ENCODE assay signal across 27 cellular contexts in the genomic region with DNA sequence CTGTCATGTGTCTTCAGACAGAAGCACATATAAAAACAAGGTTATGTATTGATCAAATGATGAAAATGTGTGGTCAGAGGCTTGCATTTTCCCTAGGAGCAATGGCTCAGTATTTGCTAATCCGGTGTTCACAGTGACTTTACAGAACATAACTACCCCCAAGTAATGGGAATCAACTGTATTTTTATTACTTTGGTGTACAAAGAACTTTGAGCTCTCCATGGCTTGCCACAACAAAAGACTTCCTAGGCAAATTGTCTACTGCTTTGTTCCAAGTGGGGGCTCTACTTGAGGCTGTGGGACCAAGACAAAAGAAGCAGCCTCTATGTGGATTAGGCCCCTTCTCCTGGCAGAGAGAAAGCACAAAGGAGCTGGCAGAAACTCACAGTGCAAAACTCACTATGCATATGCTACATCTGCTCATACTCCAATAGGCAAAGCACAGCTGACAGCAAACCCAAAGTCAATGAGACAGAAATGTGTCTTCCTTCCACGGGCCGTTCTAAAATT. TPM values are rescaled to one million over a fixed set of nuclear protein-coding genes. Genes with fewer than 3 reads are reported as not detected.
"Had no signal": no experiment of that assay in that cellular context is flagged by ENCODE, and none has a peak within 500 bp of the region (broad histone marks: within the 10 kb centered on the region; RNA-seq: fewer than 3 reads in every experiment).

No MANE protein-coding gene starts in this region.

- H3K36me3 Mint-ChIP-seq: activated naive CD4-positive, alpha-beta T cell treated with anti-CD3 and anti-CD28 coated beads, Interleukin-2, amount 50 U/mL, for 24 hours; mesothelial cell of epicardium; naive thymus-derived CD8-positive, alpha-beta T cell had no signal

- DNase-seq: activated CD4-positive, alpha-beta memory T cell treated with anti-CD3 and anti-CD28 coated beads, Interleukin-2, amount 10 ng/mL, durations not matched to agents 7 days and 5 days; activated CD4-positive, alpha-beta T cell treated with anti-CD3 and anti-CD28 coated beads for 48 hours; activated effector memory CD4-positive, alpha-beta T cell treated with anti-CD3 and anti-CD28 coated beads, Interleukin-2, amount 50 U/mL, for 16 hours; anterior cingulate cortex; brain microvascular endothelial cell; caudate nucleus; effector CD4-positive, alpha-beta T cell; erythroblast; foreskin fibroblast; heart right ventricle; left ventricle myocardium inferior; naive thymus-derived CD8-positive, alpha-beta T cell; pancreas; psoas muscle; right cardiac atrium; stimulated activated CD4-positive, alpha-beta T cell treated with anti-CD3 and anti-CD28 coated beads, Interleukin-12 subunit alpha, Interleukin-12 subunit beta, amount 100 ng/mL, for 4 hours; substantia nigra; T1000; thyroid gland; upper lobe of right lung had no signal

- H3K4me3 ChIP-seq: heart right ventricle, left ventricle myocardium inferior, pancreas, psoas muscle, thyroid gland, upper lobe of right lung had no signal

- H3K4me1 ChIP-seq: heart right ventricle, left ventricle myocardium inferior, pancreas, psoas muscle, upper lobe of right lung had no signal

- H3K9me3 Mint-ChIP-seq: activated CD4-positive, alpha-beta memory T cell treated with anti-CD3 and anti-CD28 coated beads, Interleukin-2, amount 10 ng/mL, durations not matched to agents 7 days and 5 days; activated naive CD4-positive, alpha-beta T cell treated with anti-CD3 and anti-CD28 coated beads, Interleukin-2, amount 50 U/mL, for 24 hours; dendritic cell treated with granulocyte-macrophage colony-stimulating factor and Interleukin-4, amounts not matched to agents 40 ng/mL and 50 ng/mL, for 4 days; naive thymus-derived CD8-positive, alpha-beta T cell; stimulated activated naive CD8-positive, alpha-beta T cell treated with anti-CD3 and anti-CD28 coated beads, Interleukin-15, Interleukin-2, amounts not matched to agents 100 ng/mL and 50 ng/mL, for 24 hours; T-helper 1 cell treated with Interleukin-12 subunit alpha and Interleukin-12 subunit beta and Interleukin-4 antibody, amounts not matched to agents 30 μg/mL and 1 μg/mL, for 36 hours had no signal

- ATAC-seq: heart right ventricle; naive thymus-derived CD8-positive, alpha-beta T cell; pancreas; psoas muscle had no signal

- H3K36me3 ChIP-seq: brain microvascular endothelial cell, heart right ventricle, left ventricle myocardium inferior, pancreas, thyroid gland, upper lobe of right lung had no signal

- H3K27me3 ChIP-seq: brain microvascular endothelial cell, pancreas, thyroid gland had no signal

- H3K27ac ChIP-seq: brain microvascular endothelial cell, heart right ventricle, left ventricle myocardium inferior, pancreas, psoas muscle, upper lobe of right lung had no signal

- H3K4me3 Mint-ChIP-seq: activated CD4-positive, alpha-beta memory T cell treated with anti-CD3 and anti-CD28 coated beads, Interleukin-2, amount 10 ng/mL, durations not matched to agents 7 days and 5 days; activated naive CD4-positive, alpha-beta T cell treated with anti-CD3 and anti-CD28 coated beads, Interleukin-2, amount 50 U/mL, for 24 hours; dendritic cell treated with granulocyte-macrophage colony-stimulating factor and Interleukin-4, amounts not matched to agents 40 ng/mL and 50 ng/mL, for 4 days; mesothelial cell of epicardium; naive thymus-derived CD8-positive, alpha-beta T cell; stimulated activated naive CD8-positive, alpha-beta T cell treated with anti-CD3 and anti-CD28 coated beads, Interleukin-15, Interleukin-2, amounts not matched to agents 100 ng/mL and 50 ng/mL, for 24 hours; T-helper 1 cell treated with Interleukin-12 subunit alpha and Interleukin-12 subunit beta and Interleukin-4 antibody, amounts not matched to agents 30 μg/mL and 1 μg/mL, for 36 hours had no signal

- H3K27ac Mint-ChIP-seq: activated CD4-positive, alpha-beta memory T cell treated with anti-CD3 and anti-CD28 coated beads, Interleukin-2, amount 10 ng/mL, durations not matched to agents 7 days and 5 days; activated naive CD4-positive, alpha-beta T cell treated with anti-CD3 and anti-CD28 coated beads, Interleukin-2, amount 50 U/mL, for 24 hours; dendritic cell treated with granulocyte-macrophage colony-stimulating factor and Interleukin-4, amounts not matched to agents 40 ng/mL and 50 ng/mL, for 4 days; mesothelial cell of epicardium; naive thymus-derived CD8-positive, alpha-beta T cell; stimulated activated naive CD8-positive, alpha-beta T cell treated with anti-CD3 and anti-CD28 coated beads, Interleukin-15, Interleukin-2, amounts not matched to agents 100 ng/mL and 50 ng/mL, for 24 hours; T-helper 1 cell treated with Interleukin-12 subunit alpha and Interleukin-12 subunit beta and Interleukin-4 antibody, amounts not matched to agents 30 μg/mL and 1 μg/mL, for 36 hours had no signal

- H3K4me1 Mint-ChIP-seq: activated CD4-positive, alpha-beta memory T cell treated with anti-CD3 and anti-CD28 coated beads, Interleukin-2, amount 10 ng/mL, durations not matched to agents 7 days and 5 days; activated naive CD4-positive, alpha-beta T cell treated with anti-CD3 and anti-CD28 coated beads, Interleukin-2, amount 50 U/mL, for 24 hours; naive thymus-derived CD8-positive, alpha-beta T cell had no signal

- H3K9me3 ChIP-seq: heart right ventricle, left ventricle myocardium inferior, pancreas, psoas muscle, thyroid gland, upper lobe of right lung had no signal

RNA-seq across cellular contexts. Expression of a gene that starts 0.9 kb away (rescaled TPM):
- total RNA-seq: activated CD4-positive, alpha-beta memory T cell treated with anti-CD3 and anti-CD28 coated beads, Interleukin-2, amount 10 ng/mL, durations not matched to agents 7 days and 5 days; fibroblast of lung; heart right ventricle; left ventricle myocardium inferior; lung microvascular endothelial cell; mesothelial cell of epicardium; naive thymus-derived CD8-positive, alpha-beta T cell; pancreas; psoas muscle; right cardiac atrium; upper lobe of right lung had no signal
- polyA plus RNA-seq: fibroblast of lung; heart right ventricle; naive thymus-derived CD8-positive, alpha-beta T cell; pancreas; psoas muscle; right cardiac atrium had no signal

RNA-seq across cellular contexts. Expression of a gene that starts 31.0 kb away (rescaled TPM):
- total RNA-seq: activated CD4-positive, alpha-beta memory T cell treated with anti-CD3 and anti-CD28 coated beads, Interleukin-2, amount 10 ng/mL, durations not matched to agents 7 days and 5 days; fibroblast of lung; heart right ventricle; left ventricle myocardium inferior; lung microvascular endothelial cell; mesothelial cell of epicardium; naive thymus-derived CD8-positive, alpha-beta T cell; pancreas; psoas muscle; upper lobe of right lung had no signal
- polyA plus RNA-seq: fibroblast of lung; heart right ventricle; naive thymus-derived CD8-positive, alpha-beta T cell; pancreas; psoas muscle; right cardiac atrium had no signal

RNA-seq across cellular contexts. Expression of a gene that starts 38.9 kb away (rescaled TPM):
- total RNA-seq: activated CD4-positive, alpha-beta memory T cell treated with anti-CD3 and anti-CD28 coated beads, Interleukin-2, amount 10 ng/mL, durations not matched to agents 7 days and 5 days; fibroblast of lung; heart right ventricle; left ventricle myocardium inferior; lung microvascular endothelial cell; mesothelial cell of epicardium; naive thymus-derived CD8-positive, alpha-beta T cell; pancreas; psoas muscle; right cardiac atrium; thyroid gland; upper lobe of right lung had no signal
- polyA plus RNA-seq: fibroblast of lung; heart right ventricle; naive thymus-derived CD8-positive, alpha-beta T cell; pancreas; psoas muscle; right cardiac atrium had no signal

RNA-seq across cellular contexts. Expression of a gene that starts 51.3 kb away (rescaled TPM):
- total RNA-seq: activated CD4-positive, alpha-beta memory T cell treated with anti-CD3 and anti-CD28 coated beads, Interleukin-2, amount 10 ng/mL, durations not matched to agents 7 days and 5 days; fibroblast of lung; heart right ventricle; left ventricle myocardium inferior; lung microvascular endothelial cell; mesothelial cell of epicardium; naive thymus-derived CD8-positive, alpha-beta T cell; pancreas; psoas muscle; right cardiac atrium; thyroid gland; upper lobe of right lung had no signal
- polyA plus RNA-seq: fibroblast of lung; heart right ventricle; naive thymus-derived CD8-positive, alpha-beta T cell; pancreas; psoas muscle; right cardiac atrium had no signal

RNA-seq across cellular contexts. Expression of a gene that starts 52.9 kb away (rescaled TPM):
- total RNA-seq: activated CD4-positive, alpha-beta memory T cell treated with anti-CD3 and anti-CD28 coated beads, Interleukin-2, amount 10 ng/mL, durations not matched to agents 7 days and 5 days; fibroblast of lung; heart right ventricle; left ventricle myocardium inferior; lung microvascular endothelial cell; mesothelial cell of epicardium; naive thymus-derived CD8-positive, alpha-beta T cell; pancreas; psoas muscle; right cardiac atrium; thyroid gland; upper lobe of right lung had no signal
- polyA plus RNA-seq: fibroblast of lung; heart right ventricle; naive thymus-derived CD8-positive, alpha-beta T cell; pancreas; psoas muscle; right cardiac atrium had no signal
